23 cellular contexts compared by ENCODE assay signal in genomic region chr3:146539315-146539714, GRCh38. TPM values are rescaled to one million over a fixed set of nuclear protein-coding genes. Genes with fewer than 3 reads are reported as not detected.
A peak's percentile ranks its signal among the peaks of the same experiment; 100 is the strongest.
DNase-seq lines count a peak whose midpoint lies in the region; ATAC-seq and TF ChIP-seq lines count a peak whose summit lies in the region.
"Had no signal": no experiment of that assay in that cellular context is flagged by ENCODE, and none has a peak within 500 bp of the region (broad histone marks: within the 10 kb centered on the region; RNA-seq: fewer than 3 reads in every experiment).

No MANE protein-coding gene starts in this region.

- no peaks in the 10 kb centered on the region for H3K36me3 Mint-ChIP-seq in natural killer cell

- peaks cover 60% of the 10 kb centered on the region for H4K20me1 ChIP-seq in Loucy (ENCODE audit: insufficient read depth, low read length, poor library complexity, severe bottlenecking)

- H3K27me3 Mint-ChIP-seq in natural killer cell (ENCODE audit: low read depth in 2 of 2): no peaks in the 10 kb centered on the region
- H3K27me3 Mint-ChIP-seq: activated B cell treated with CpG ODN at 0.5 μM for 24 hours had no signal

- H3K4me3 Mint-ChIP-seq in natural killer cell: no peak overlapping the region
- H3K4me3 Mint-ChIP-seq: activated B cell treated with CpG ODN at 0.5 μM for 24 hours had no signal

- intact Hi-C loops in natural killer cell (cut with micrococcal nuclease): no loop called here

- no peaks in the 10 kb centered on the region for H3K9me2 ChIP-seq in Loucy (replicated peaks; ENCODE audit: low read depth, low read length)
- H3K9me2 ChIP-seq: SK-N-SH had no signal

- H3F3A ChIP-seq in Loucy (ENCODE audit: low read depth): no peaks in the 10 kb centered on the region

- TF ChIP-seq CTCF in Loucy (conservative IDR thresholded peaks at IDR 0.05; ENCODE audit: low read length) (no peak), neutrophil (IDR thresholded peaks at IDR 0.05) (no peak), natural killer cell (IDR thresholded peaks at IDR 0.05) (no peak)

- H3K27me3 ChIP-seq in ACC112 (ENCODE audit: insufficient read depth, low read length) (no peaks in the 10 kb centered on the region), Loucy (ENCODE audit: insufficient read depth, low read length, poor library complexity, severe bottlenecking) (no peaks in the 10 kb centered on the region), neutrophil (no peaks in the 10 kb centered on the region)
- H3K27me3 ChIP-seq: dorsolateral prefrontal cortex, stomach, upper lobe of left lung had no signal

- peaks cover 65 to 68% of the 10 kb centered on the region in 2 donors for H3K4me1 Mint-ChIP-seq in natural killer cell

- H3K4me1 ChIP-seq in ACC112 (ENCODE audit: control insufficient read depth, insufficient read depth, low read length, unreplicated experiment) (peaks cover 67% of the 10 kb centered on the region), Loucy (ENCODE audit: insufficient read depth, low read length, poor library complexity, severe bottlenecking) (peaks cover 54% of the 10 kb centered on the region), neutrophil (ENCODE audit: control insufficient read depth in 1 of 2, insufficient read depth in 1 of 2, low read depth in 1 of 2, low read length in 1 of 2) (peaks cover 82 to 85% of the 10 kb centered on the region in 2 experiments)

- peak overlapping the region; percentile 98 for H3K27ac ChIP-seq in ACC112 (ENCODE audit: low read depth, low read length)
- peak overlapping the region; percentile 93 for H3K27ac ChIP-seq in neutrophil
- H3K27ac ChIP-seq: C4-2B, epithelial cell of prostate, RWPE1 had no signal

- H3K79me2 ChIP-seq in ACC112 (ENCODE audit: control insufficient read depth, insufficient read depth, low read length, unreplicated experiment): peaks cover 96% of the 10 kb centered on the region
- peaks cover 74% of the 10 kb centered on the region for H3K79me2 ChIP-seq in Loucy (ENCODE audit: insufficient read depth, low read length)

- H3K27ac Mint-ChIP-seq in natural killer cell: peak overlapping the region in 1 of 2 donors; percentile 49
- H3K27ac Mint-ChIP-seq: activated B cell treated with CpG ODN at 0.5 μM for 24 hours had no signal

- H3K4me3 ChIP-seq in ACC112 (ENCODE audit: low read depth, low read length) (peak overlapping the region; percentile 98), Loucy (ENCODE audit: low read length, poor library complexity, severe bottlenecking) (no peak overlapping the region), neutrophil (ENCODE audit: low read depth in 1 of 2, low read length in 1 of 2) (peak overlapping the region in 1 of 2 experiments; percentile 25)
- H3K4me3 ChIP-seq: upper lobe of left lung had no signal

- no peak overlapping the region for H3K9ac ChIP-seq in Loucy (ENCODE audit: low read depth, low read length, poor library complexity, severe bottlenecking)
- H3K9ac ChIP-seq: SK-N-SH had no signal

- H3K36me3 ChIP-seq in ACC112 (ENCODE audit: insufficient read depth, low read length): peaks cover 65% of the 10 kb centered on the region
- H3K36me3 ChIP-seq in Loucy (ENCODE audit: insufficient read depth, low read length): no peaks in the 10 kb centered on the region
- peaks cover 12% of the 10 kb centered on the region for H3K36me3 ChIP-seq in neutrophil

- peak; percentile 6 for ATAC-seq in esophagus mucosa
- ATAC-seq in SK-N-SH treated with all-trans-retinoic acid at 6 μM for 48 hours: no peak
- ATAC-seq in natural killer cell: no peak

- no peak for DNase-seq in NCI-H748 (lab: John Stamatoyannopoulos, UW; ENCODE audit: unreplicated experiment)
- DNase-seq in natural killer cell: no peak
- DNase-seq: activated B cell treated with CpG ODN at 0.5 μM for 24 hours; activated T-cell treated with anti-CD3 and anti-CD28 coated beads, Interleukin-2, amount 50 U/mL, for 1 hour; dorsolateral prefrontal cortex; hippocampal formation; IMR-90; NCI-H2107; SK-N-SH; stimulated activated CD4-positive, alpha-beta T cell treated with anti-CD3 and anti-CD28 coated beads, Interleukin-12 subunit alpha, Interleukin-12 subunit beta, amount 100 ng/mL, for 4 hours; stimulated activated CD4-positive, alpha-beta T cell treated with anti-CD3 and anti-CD28 coated beads, Interleukin-4, amount 100 ng/mL, for 4 hours; stomach; T1000; upper lobe of left lung had no signal

- H3K9me3 Mint-ChIP-seq in natural killer cell: no peaks in the 10 kb centered on the region
- H3K9me3 Mint-ChIP-seq: activated B cell treated with CpG ODN at 0.5 μM for 24 hours had no signal

- no peaks in the 10 kb centered on the region for H3K9me3 ChIP-seq in Loucy (ENCODE audit: insufficient read depth, low read depth, low read length)
- H3K9me3 ChIP-seq in neutrophil: no peaks in the 10 kb centered on the region
- H3K9me3 ChIP-seq: SK-N-SH, stomach, upper lobe of left lung had no signal

- peak overlapping the region; percentile 91 for H3K4me2 ChIP-seq in Loucy (ENCODE audit: low read depth, low read length, poor library complexity, severe bottlenecking)
- H3K4me2 ChIP-seq: SK-N-SH had no signal

- H2AFZ ChIP-seq in ACC112 (ENCODE audit: low read length, unreplicated experiment) (no peak overlapping the region), Loucy (ENCODE audit: low read length) (no peak overlapping the region)

TF ChIP-seq in SK-N-SH treated with all-trans-retinoic acid at 6 μM for 48 hours, 23 proteins besides CTCF, POLR2A, EP300 and RAD21:
- TF ChIP-seq ZNF70 (CRISPR knock-in tag; IDR thresholded peaks at IDR 0.05) (no peak), TCF4 (CRISPR knock-in tag; IDR thresholded peaks at IDR 0.05; ENCODE audit: borderline replicate concordance) (no peak), ARNTL (CRISPR knock-in tag; IDR thresholded peaks at IDR 0.05; ENCODE audit: borderline replicate concordance, low read depth) (no peak), BACH2 (CRISPR knock-in tag; IDR thresholded peaks at IDR 0.05; ENCODE audit: borderline replicate concordance) (no peak), TOX (CRISPR knock-in tag; IDR thresholded peaks at IDR 0.05; ENCODE audit: borderline replicate concordance) (no peak), RARB (CRISPR knock-in tag; IDR thresholded peaks at IDR 0.05) (no peak), CREB5 (CRISPR knock-in tag; IDR thresholded peaks at IDR 0.05; ENCODE audit: low read depth) (no peak), ZC3H10 (CRISPR knock-in tag; IDR thresholded peaks at IDR 0.05) (no peak), PPARA (CRISPR knock-in tag; IDR thresholded peaks at IDR 0.05; ENCODE audit: borderline replicate concordance) (no peak), ZNF8 (CRISPR knock-in tag; IDR thresholded peaks at IDR 0.05) (no peak), SNAI2 (CRISPR knock-in tag; IDR thresholded peaks at IDR 0.05) (no peak), OSR1 (CRISPR knock-in tag; IDR thresholded peaks at IDR 0.05) (no peak), GLIS3 (CRISPR knock-in tag; IDR thresholded peaks at IDR 0.05) (no peak), CSDC2 (CRISPR knock-in tag; IDR thresholded peaks at IDR 0.05) (no peak)

RNA-seq across cellular contexts. Expression of gene PLSCR1, which starts 5.1 kb away (rescaled TPM):
- total RNA-seq in esophagus mucosa (60.1 TPM), natural killer cell (10 to 100 TPM; 24.2 to 38.2 (median 35.2) TPM)
- total RNA-seq: G401 had no signal
